ENCODE assay signal across 11 cellular contexts in the genomic region with DNA sequence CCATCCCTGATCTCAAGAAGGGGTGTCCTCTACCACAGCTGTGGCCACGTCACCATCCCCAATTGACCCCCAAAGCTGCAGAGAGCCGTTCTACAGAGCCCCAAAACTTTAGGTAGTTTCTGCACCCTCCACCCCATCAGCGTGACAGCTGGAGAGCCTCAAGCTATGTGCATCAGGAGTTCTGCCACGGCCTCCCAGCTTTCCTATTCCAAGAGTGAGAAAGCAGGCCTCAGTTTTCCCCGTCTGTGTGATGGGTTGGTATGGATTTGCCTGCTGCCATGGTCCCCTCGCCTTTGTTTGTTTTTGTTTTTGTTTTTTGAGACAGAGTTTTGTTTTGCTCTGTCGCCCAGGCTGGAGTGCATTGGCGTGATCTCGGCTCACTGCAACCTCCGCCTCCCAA. TPM values are rescaled to one million over a fixed set of nuclear protein-coding genes. Genes with fewer than 3 reads are reported as not detected.
DNase-seq lines count a peak whose midpoint lies in the region; ATAC-seq and TF ChIP-seq lines count a peak whose summit lies in the region.
"Had no signal": no experiment of that assay in that cellular context is flagged by ENCODE, and none has a peak within 500 bp of the region (broad histone marks: within the 10 kb centered on the region; RNA-seq: fewer than 3 reads in every experiment).

No MANE protein-coding gene starts in this region.

- H3K79me2 ChIP-seq in ACC112 (ENCODE audit: control insufficient read depth, insufficient read depth, low read length, unreplicated experiment) (peaks cover 41% of the 10 kb centered on the region), KMS-11 (ENCODE audit: insufficient read depth, low read depth) (peaks cover 43% of the 10 kb centered on the region)

- ATAC-seq in natural killer cell treated with Interleukin-12 subunit alpha and Interleukin-12 subunit beta and Interleukin-15 and Interleukin-18, amount 100 ng/mL, for 72 hours: no peak
- ATAC-seq in HG02970 (IDR thresholded peaks at IDR 0.05; ENCODE audit: low FRiP score, unreplicated experiment): no peak
- ATAC-seq in HG03095 (IDR thresholded peaks at IDR 0.05; ENCODE audit: unreplicated experiment): no peak

- TF ChIP-seq CTCF in KMS-11 (conservative IDR thresholded peaks at IDR 0.05; ENCODE audit: low read depth, low read length) (no peak), colonic mucosa (IDR thresholded peaks at IDR 0.05) (no peak)

- H2AFZ ChIP-seq in ACC112 (ENCODE audit: low read length, unreplicated experiment) (no peak overlapping the region), KMS-11 (ENCODE audit: low read depth) (no peak overlapping the region)

- H3K4me1 Mint-ChIP-seq in natural killer cell treated with Interleukin-12 subunit alpha and Interleukin-12 subunit beta and Interleukin-15 and Interleukin-18, amount 100 ng/mL, for 72 hours (ENCODE audit: low read depth in 2 of 2): peaks cover 61 to 68% of the 10 kb centered on the region in 2 donors

- H3K9ac ChIP-seq in KMS-11: peak overlapping the region; percentile 90; the same call in 1 of the 2 replicates
- peak overlapping the region; percentile 99 for H3K9ac ChIP-seq in colonic mucosa (ENCODE audit: low read depth in 2 of 2, low read length in 2 of 2)

- no peaks in the 10 kb centered on the region for H3K9me3 Mint-ChIP-seq in natural killer cell treated with Interleukin-12 subunit alpha and Interleukin-12 subunit beta and Interleukin-15 and Interleukin-18, amount 100 ng/mL, for 72 hours

- no peaks in the 10 kb centered on the region for H4K20me1 ChIP-seq in KMS-11 (ENCODE audit: insufficient read depth)

- H3K27me3 ChIP-seq in ACC112 (ENCODE audit: insufficient read depth, low read length) (no peaks in the 10 kb centered on the region), KMS-11 (ENCODE audit: insufficient read depth, low read depth) (no peaks in the 10 kb centered on the region), colonic mucosa (no peaks in the 10 kb centered on the region)

- peak overlapping the region; percentile 84 to 98 for H3K27ac Mint-ChIP-seq in natural killer cell treated with Interleukin-12 subunit alpha and Interleukin-12 subunit beta and Interleukin-15 and Interleukin-18, amount 100 ng/mL, for 72 hours

- peaks cover 34% of the 10 kb centered on the region for H3K36me3 Mint-ChIP-seq in natural killer cell treated with Interleukin-12 subunit alpha and Interleukin-12 subunit beta and Interleukin-15 and Interleukin-18, amount 100 ng/mL, for 72 hours

- no peaks in the 10 kb centered on the region for H3K9me3 ChIP-seq in colonic mucosa

- H3K4me3 Mint-ChIP-seq in natural killer cell treated with Interleukin-12 subunit alpha and Interleukin-12 subunit beta and Interleukin-15 and Interleukin-18, amount 100 ng/mL, for 72 hours: peak overlapping the region; percentile 98

- H3K4me1 ChIP-seq in ACC112 (ENCODE audit: control insufficient read depth, insufficient read depth, low read length, unreplicated experiment): peaks cover 45% of the 10 kb centered on the region
- H3K4me1 ChIP-seq in KMS-11 (ENCODE audit: low read depth, poor library complexity, severe bottlenecking): peaks cover 50% of the 10 kb centered on the region
- H3K4me1 ChIP-seq in colonic mucosa: peaks cover 20% of the 10 kb centered on the region

- H3K4me2 ChIP-seq in KMS-11: peak overlapping the region; percentile 93

- H3K4me3 ChIP-seq in ACC112 (ENCODE audit: low read depth, low read length): peak overlapping the region; percentile 94
- no peak overlapping the region for H3K4me3 ChIP-seq in KMS-11 (IDR thresholded peaks at IDR 0.05; ENCODE audit: insufficient read depth, low read depth, low read length)
- peak overlapping the region; percentile 58 for H3K4me3 ChIP-seq in colonic mucosa

- intact Hi-C loops in colonic mucosa (cut with DNase I): no loop called here

- H3K36me3 ChIP-seq in ACC112 (ENCODE audit: insufficient read depth, low read length) (peaks cover 9% of the 10 kb centered on the region), KMS-11 (ENCODE audit: insufficient read depth) (peaks cover 4% of the 10 kb centered on the region; the same call in 1 of the 2 replicates), colonic mucosa (peaks cover 5% of the 10 kb centered on the region)

- DNase-seq in colonic mucosa (no peak), DMS114 treated with DMSO at 0.1 percent for 48 hours (lab: John Stamatoyannopoulos, UW; ENCODE audit: unreplicated experiment) (no peak), LoVo (ENCODE audit: low spot score) (no peak)
- DNase-seq in natural killer cell treated with Interleukin-12 subunit alpha and Interleukin-12 subunit beta and Interleukin-15 and Interleukin-18, amount 100 ng/mL, for 72 hours (ENCODE audit: low spot score): no peak
- DNase-seq: activated CD4-positive, alpha-beta T cell treated with anti-CD3 and anti-CD28 coated beads, Interleukin-2, amount 50 U/mL, for 4 hours; NCI-H1105 treated with DMSO at 0.1 percent for 48 hours had no signal

- H3K27ac ChIP-seq in ACC112 (ENCODE audit: low read depth, low read length): peak overlapping the region; percentile 92
- peak overlapping the region; percentile 76; the same call in 1 of the 2 replicates for H3K27ac ChIP-seq in KMS-11
- H3K27ac ChIP-seq in colonic mucosa: peak overlapping the region; percentile 99

- no peaks in the 10 kb centered on the region for H3K27me3 Mint-ChIP-seq in natural killer cell treated with Interleukin-12 subunit alpha and Interleukin-12 subunit beta and Interleukin-15 and Interleukin-18, amount 100 ng/mL, for 72 hours

RNA-seq across cellular contexts. Expression of gene BCL3, which starts 1.5 kb away (rescaled TPM):
- 10 to 100 TPM; 76.4 to 99.5 TPM for total RNA-seq in colonic mucosa
- total RNA-seq in natural killer cell treated with Interleukin-12 subunit alpha and Interleukin-12 subunit beta and Interleukin-15 and Interleukin-18, amount 100 ng/mL, for 72 hours: 100 to 1,000 TPM; 117 to 122 TPM

RNA-seq across cellular contexts. Expression of gene CBLC, which starts 27.7 kb away (rescaled TPM):
- total RNA-seq in colonic mucosa: 10 to 100 TPM; 65.6 to 78.0 TPM
- total RNA-seq in natural killer cell treated with Interleukin-12 subunit alpha and Interleukin-12 subunit beta and Interleukin-15 and Interleukin-18, amount 100 ng/mL, for 72 hours: not detected
- total RNA-seq: glomerular endothelial cell had no signal

RNA-seq across cellular contexts. Expression of gene CEACAM16, which starts 51.0 kb away (rescaled TPM):
- under 1 TPM in 1 of 2 donors, not detected in 1; 0.52 TPM for total RNA-seq in colonic mucosa
- total RNA-seq in natural killer cell treated with Interleukin-12 subunit alpha and Interleukin-12 subunit beta and Interleukin-15 and Interleukin-18, amount 100 ng/mL, for 72 hours: not detected
- total RNA-seq: glomerular endothelial cell had no signal

RNA-seq across cellular contexts. Expression of gene BCAM, which starts 58.9 kb away (rescaled TPM):
- total RNA-seq in colonic mucosa: 10 to 100 TPM; 15.1 to 20.7 TPM
- not detected for total RNA-seq in natural killer cell treated with Interleukin-12 subunit alpha and Interleukin-12 subunit beta and Interleukin-15 and Interleukin-18, amount 100 ng/mL, for 72 hours

Comparison
In these comparisons a context has a peak if more than half of its experiments do, and no peak if none do; other contexts are left out.
1. RNA of gene CBLC, which starts 27.7 kb away (total RNA-seq): 65.6 to 78.0 TPM in colonic mucosa; not detected in natural killer cell treated with Interleukin-12 subunit alpha and Interleukin-12 subunit beta and Interleukin-15 and Interleukin-18, amount 100 ng/mL, for 72 hours; every median in the first group is over 10 times any median in the second.
2. Peak in every context shown above with its lines, with median percentiles within 50 percentile points of each other: H3K27ac ChIP-seq.